Comparison of ENCODE assay signal across 21 cellular contexts in the genomic region with DNA sequence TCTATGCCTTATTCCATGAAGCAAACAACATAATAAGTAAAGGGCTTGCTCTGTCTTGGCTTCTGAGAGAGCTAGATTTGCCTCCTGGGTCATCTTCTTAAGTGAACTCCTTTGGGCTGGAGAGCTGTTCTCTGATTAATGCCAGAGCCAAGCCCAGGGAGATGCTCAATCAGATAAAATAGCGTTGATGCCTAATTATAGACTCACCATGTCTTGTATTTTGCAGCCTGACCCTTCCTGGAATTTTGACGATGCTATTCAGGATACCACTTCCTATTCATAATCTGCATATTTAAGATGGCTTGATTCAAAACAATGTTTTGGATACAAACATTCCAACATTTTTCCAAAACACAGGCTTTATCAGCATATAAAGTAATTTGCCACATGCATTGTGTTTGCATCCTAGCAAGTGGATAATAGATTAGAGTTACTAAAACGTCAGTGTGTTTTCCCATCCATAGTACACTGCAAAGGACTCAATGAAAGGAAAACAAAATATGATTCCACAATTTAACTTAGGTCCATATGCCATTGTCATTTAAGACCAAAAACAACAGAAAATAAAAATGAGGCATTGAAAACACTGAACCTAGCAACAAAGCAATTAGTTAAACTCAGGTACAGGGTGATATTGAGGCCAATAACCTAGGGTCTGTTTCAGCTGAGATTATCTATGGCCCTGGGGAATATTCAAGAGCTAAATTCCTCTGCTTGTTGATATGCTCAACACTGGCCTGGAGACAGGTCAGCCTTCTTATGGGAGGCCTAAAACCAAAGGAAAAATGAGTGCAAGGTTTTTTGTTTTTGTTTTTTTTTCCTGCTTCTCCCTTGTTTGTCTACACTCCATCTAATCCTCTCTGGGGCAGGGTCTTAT.
DNase-seq lines count a peak whose midpoint lies in the region; ATAC-seq, FAIRE-seq and TF ChIP-seq lines count a peak whose summit lies in the region.
"Had no signal": no experiment of that assay in that cellular context is flagged by ENCODE, and none has a peak within 500 bp of the region (broad histone marks: within the 10 kb centered on the region; RNA-seq: fewer than 3 reads in every experiment).

No MANE protein-coding gene starts in this region.

- H3K4me1 ChIP-seq in aorta (ENCODE audit: control insufficient read depth in 1 of 2, insufficient read depth in 2 of 2, low read length in 2 of 2) (peaks cover 3 to 5% of the 10 kb centered on the region in 2 donors), kidney (ENCODE audit: control insufficient read depth in 1 of 2, insufficient read depth in 1 of 2, low read depth in 1 of 2, low read length in 2 of 2) (no peaks in the 10 kb centered on the region)
- H3K4me1 ChIP-seq: BLaER1 had no signal

- no peak for ATAC-seq in GM19035 (IDR thresholded peaks at IDR 0.05; ENCODE audit: unreplicated experiment)
- no peak for ATAC-seq in aorta (ENCODE audit: low FRiP score)
- ATAC-seq: effector memory CD8-positive, alpha-beta T cell; K562 had no signal

- intact Hi-C loops in aorta (cut with DNase I): no loop called here
- intact Hi-C loops in kidney (cut with DNase I): no loop called here

- DNase-seq in ELF-1 (ENCODE audit: low read depth, low spot score) (peak; percentile 56), M059J (ENCODE audit: low read depth) (peak; percentile 73), fibroblast of pulmonary artery (ENCODE audit: low read depth) (peak; percentile 40), non-pigmented ciliary epithelial cell (ENCODE audit: low read depth) (peak; percentile 41), aorta (no peak), kidney (no peak)
- DNase-seq: activated CD4-positive, alpha-beta T cell treated with anti-CD3 and anti-CD28 coated beads, Interleukin-2, amount 10 ng/mL, durations not matched to agents 24 days and 14 days; effector memory CD8-positive, alpha-beta T cell; GF-D8; kidney glomerular epithelial cell; NCI-H1694 treated with DMSO at 0.1 percent for 48 hours; NCI-H226; nephron progenitor cell; stimulated activated CD4-positive, alpha-beta T cell treated with anti-CD3 and anti-CD28 coated beads, Interleukin-4, amount 100 ng/mL, for 24 hours; upper lobe of left lung had no signal

- no peak overlapping the region for H3K27ac ChIP-seq in aorta (ENCODE audit: low read depth in 1 of 2, low read length in 2 of 2)
- H3K27ac ChIP-seq in kidney (ENCODE audit: low read depth in 2 of 2, low read length in 2 of 2): no peak overlapping the region
- H3K27ac ChIP-seq: BLaER1 had no signal

- H3K27me3 ChIP-seq in aorta (ENCODE audit: control insufficient read depth in 1 of 2, insufficient read depth in 2 of 2, low read length in 1 of 2): no peaks in the 10 kb centered on the region
- H3K27me3 ChIP-seq: BLaER1, upper lobe of left lung had no signal

- no peak overlapping the region for H3K9ac ChIP-seq in kidney (ENCODE audit: low read length in 2 of 2)
- H3K9ac ChIP-seq: BLaER1 had no signal

- H3K9me3 ChIP-seq in aorta (ENCODE audit: control insufficient read depth, low read length): no peaks in the 10 kb centered on the region
- H3K9me3 ChIP-seq in kidney (ENCODE audit: control insufficient read depth in 1 of 2, low read length in 2 of 2): peaks cover 6 to 14% of the 10 kb centered on the region in 2 donors

- FAIRE-seq in kidney (lab: Jason Lieb, UNC): no peak
- FAIRE-seq: K562, RCC 7860, TTC549 had no signal

- H3K4me3 ChIP-seq in fibroblast of pulmonary artery (replicated peaks; ENCODE audit: low read depth, low read length) (no peak overlapping the region), aorta (ENCODE audit: low read length in 2 of 2) (no peak overlapping the region), kidney (ENCODE audit: low read length in 2 of 2) (no peak overlapping the region)
- H3K4me3 ChIP-seq: BLaER1, K562, smooth muscle cell, upper lobe of left lung had no signal

- WGBS in aorta, 2 donors: 32 to 34% methylated on average over 3 of the region's 3 CpGs

- no peak for TF ChIP-seq CTCF in fibroblast of pulmonary artery (IDR thresholded peaks at IDR 0.05; ENCODE audit: low read length, missing control alignments)
- TF ChIP-seq CTCF in kidney (IDR thresholded peaks at IDR 0.05; ENCODE audit: borderline replicate concordance, extremely low read depth, insufficient read depth): no peak

- H3K36me3 ChIP-seq in aorta (ENCODE audit: control insufficient read depth in 1 of 2, insufficient read depth in 2 of 2, low read length in 1 of 2) (no peaks in the 10 kb centered on the region), kidney (ENCODE audit: control insufficient read depth in 1 of 2, insufficient read depth in 2 of 2, low read length in 2 of 2) (no peaks in the 10 kb centered on the region)
- H3K36me3 ChIP-seq: upper lobe of left lung had no signal

Comparison
In these comparisons a context has a peak if more than half of its experiments do, and no peak if none do; other contexts are left out.
1. DNase-seq: peak in ELF-1 (single experiment), M059J (single experiment), fibroblast of pulmonary artery (single experiment) and non-pigmented ciliary epithelial cell (single experiment); none in aorta (0 of 2) and kidney (single experiment).